Comparison of ENCODE assay signal across 26 cellular contexts in genomic region chr19:42086770-42087550, GRCh38. TPM values are rescaled to one million over a fixed set of nuclear protein-coding genes. Genes with fewer than 3 reads are reported as not detected.
DNase-seq lines count a peak whose midpoint lies in the region; ATAC-seq and TF ChIP-seq lines count a peak whose summit lies in the region.
"Had no signal": no experiment of that assay in that cellular context is flagged by ENCODE, and none has a peak within 500 bp of the region (broad histone marks: within the 10 kb centered on the region; RNA-seq: fewer than 3 reads in every experiment).

No MANE protein-coding gene starts in this region.

- peak; percentile 6 for TF ChIP-seq POLR2A in GM18505 (IDR thresholded peaks at IDR 0.05; ENCODE audit: borderline replicate concordance, extremely low read depth, insufficient read depth, insufficient read length)
- TF ChIP-seq POLR2A in vagina (IDR thresholded peaks at IDR 0.05) = no peak

- ATAC-seq in GM18505 (IDR thresholded peaks at IDR 0.05; ENCODE audit: unreplicated experiment) = no peak
- ATAC-seq: naive thymus-derived CD8-positive, alpha-beta T cell; T-helper 17 cell had no signal

- no peak overlapping the region for H2BK12ac ChIP-seq in mesenchymal stem cell (ENCODE audit: low read length in 2 of 2)

- no peaks in the 10 kb centered on the region for H3K27me3 ChIP-seq in BLaER1
- H3K27me3 ChIP-seq in mesenchymal stem cell (ENCODE audit: control insufficient read depth in 1 of 2, insufficient read depth in 1 of 2, low read length in 2 of 2) = no peaks in the 10 kb centered on the region
- H3K27me3 ChIP-seq in vagina = no peaks in the 10 kb centered on the region
- H3K27me3 ChIP-seq: dorsolateral prefrontal cortex, spleen, testis had no signal

- peak overlapping the region; percentile 92 for H2AK5ac ChIP-seq in mesenchymal stem cell (ENCODE audit: low read length, severe bottlenecking)

- no peak overlapping the region for H2BK120ac ChIP-seq in mesenchymal stem cell (ENCODE audit: low read depth, low read length)

- no peak overlapping the region for H3K9ac ChIP-seq in BLaER1
- H3K9ac ChIP-seq in mesenchymal stem cell (ENCODE audit: low read length) = no peak overlapping the region
- H3K9ac ChIP-seq: parathyroid adenoma, SK-N-SH had no signal

- peaks cover 11% of the 10 kb centered on the region for H3K79me1 ChIP-seq in mesenchymal stem cell (replicated peaks; ENCODE audit: low read length, poor library complexity, severe bottlenecking)

- no peak overlapping the region for H3K23ac ChIP-seq in mesenchymal stem cell (ENCODE audit: low read length in 2 of 2)

- DNase-seq in astrocyte of the cerebellum (ENCODE audit: low read depth) = peak; percentile 33
- DNase-seq in mesenchymal stem cell = no peak
- no peak for DNase-seq in NCI-H226
- DNase-seq in NCI-H1694 treated with DMSO at 0.1 percent for 48 hours (lab: John Stamatoyannopoulos, UW) = no peak
- DNase-seq in vagina (ENCODE audit: extremely low spot score in 2 of 2) = no peak
- DNase-seq in NK-92 (lab: John Stamatoyannopoulos, UW; ENCODE audit: unreplicated experiment) = no peak
- DNase-seq: activated CD4-positive, alpha-beta memory T cell treated with anti-CD3 and anti-CD28 coated beads, Interleukin-2, amount 10 ng/mL, durations not matched to agents 7 days and 5 days; activated CD4-positive, alpha-beta T cell treated with anti-CD3 and anti-CD28 coated beads for 1 hour; activated effector memory CD4-positive, alpha-beta T cell treated with Interleukin-2 at 50 U/mL for 16 hours; activated naive CD8-positive, alpha-beta T cell treated with anti-CD3 and anti-CD28 coated beads for 36 hours; dorsolateral prefrontal cortex; left ventricle myocardium inferior; naive thymus-derived CD8-positive, alpha-beta T cell; NCI-H1105 treated with DMSO at 0.1 percent for 48 hours; NCI-H2081 treated with DMSO at 0.1 percent for 48 hours; NCI-H446; SK-N-SH; stimulated activated CD4-positive, alpha-beta T cell treated with anti-CD3 and anti-CD28 coated beads, Interleukin-2, amount 100 ng/mL, for 48 hours; T-helper 17 cell; testis had no signal

- TF ChIP-seq CTCF in astrocyte of the cerebellum (IDR thresholded peaks at IDR 0.05; ENCODE audit: low read depth, low read length, missing control alignments) (no peak), vagina (IDR thresholded peaks at IDR 0.05) (no peak)

- no peaks in the 10 kb centered on the region for H3K9me3 ChIP-seq in BLaER1
- H3K9me3 ChIP-seq in mesenchymal stem cell (ENCODE audit: control insufficient read depth, low read length) = no peaks in the 10 kb centered on the region
- H3K9me3 ChIP-seq in vagina = no peaks in the 10 kb centered on the region
- H3K9me3 ChIP-seq: left ventricle myocardium inferior, SK-N-SH, spleen, testis had no signal

- peak overlapping the region; percentile 23 for H2BK15ac ChIP-seq in mesenchymal stem cell (ENCODE audit: low read depth, poor library complexity, severe bottlenecking)

- 0 out of 2 replicates have a peak overlapping the region, but pooled peaks have one; percentile 55 for H3K27ac ChIP-seq in BLaER1
- H3K27ac ChIP-seq in mesenchymal stem cell (ENCODE audit: low read length, poor library complexity, severe bottlenecking) = no peak overlapping the region
- no peak overlapping the region for H3K27ac ChIP-seq in vagina
- H3K27ac ChIP-seq: parathyroid adenoma, RWPE1, testis had no signal

- no peak overlapping the region for H4K8ac ChIP-seq in mesenchymal stem cell (ENCODE audit: low read length)

- H3K4me3 ChIP-seq in BLaER1 (no peak overlapping the region), astrocyte of the cerebellum (ENCODE audit: low read depth, low read length) (no peak overlapping the region), mesenchymal stem cell (ENCODE audit: insufficient read depth in 1 of 2, low read depth in 1 of 2, low read length in 2 of 2) (no peak overlapping the region), vagina (no peak overlapping the region)
- H3K4me3 ChIP-seq: dorsolateral prefrontal cortex, left ventricle myocardium inferior, spleen, testis had no signal

- WGBS in mesenchymal stem cell = 67% methylated on average over 1 of the region's 11 CpGs

- H4K20me1 ChIP-seq in BLaER1 = peaks cover 19% of the 10 kb centered on the region

- intact Hi-C loops in vagina (cut with DNase I) = no loop called here

- no peak overlapping the region for H4K91ac ChIP-seq in mesenchymal stem cell (ENCODE audit: low read length)

- H3K4me2 ChIP-seq in BLaER1 (peak overlapping the region; percentile 97), mesenchymal stem cell (ENCODE audit: low read length, poor library complexity, severe bottlenecking) (no peak overlapping the region)

- in situ Hi-C loops in astrocyte of the cerebellum (cut with HindIII; ENCODE audit: low sequenced_read_pairs) = no loop called here

- no peak overlapping the region for H2BK5ac ChIP-seq in mesenchymal stem cell (ENCODE audit: low read depth, low read length, poor library complexity, severe bottlenecking)

- H3K36me3 ChIP-seq in BLaER1 (peaks cover 27% of the 10 kb centered on the region), mesenchymal stem cell (ENCODE audit: control insufficient read depth in 1 of 2, insufficient read depth in 2 of 2, low read depth in 1 of 2, low read length in 2 of 2) (peaks cover 5 to 22% of the 10 kb centered on the region in 2 experiments), vagina (peaks cover 0 to 6% of the 10 kb centered on the region in 2 donors)

- H3K4ac ChIP-seq in mesenchymal stem cell (ENCODE audit: low read depth in 1 of 2, low read length in 2 of 2) = no peak overlapping the region

- H3K18ac ChIP-seq in mesenchymal stem cell (ENCODE audit: low read depth in 1 of 2, low read length in 2 of 2) = no peak overlapping the region

- H2AFZ ChIP-seq in mesenchymal stem cell (ENCODE audit: low read depth, low read length) = no peak overlapping the region
- H2AFZ ChIP-seq: parathyroid adenoma had no signal

- H3K14ac ChIP-seq in mesenchymal stem cell (ENCODE audit: low read length in 2 of 2) = no peak overlapping the region

- peaks cover 65% of the 10 kb centered on the region for H3K4me1 ChIP-seq in BLaER1
- H3K4me1 ChIP-seq in mesenchymal stem cell (ENCODE audit: control insufficient read depth, insufficient read depth, low read depth, low read length) = peaks cover 27% of the 10 kb centered on the region
- H3K4me1 ChIP-seq in vagina = peaks cover 4% of the 10 kb centered on the region
- H3K4me1 ChIP-seq: testis had no signal

RNA-seq across cellular contexts. Expression of gene ZNF574, which starts 11.0 kb away (rescaled TPM):
- 6.0 TPM for polyA plus RNA-seq in mesenchymal stem cell (2013, experiment 1 of 2)
- 6.3 TPM for polyA plus RNA-seq in mesenchymal stem cell (2013, experiment 2 of 2)
- total RNA-seq in vagina = 26.5 TPM

RNA-seq across cellular contexts. Expression of gene GRIK5, which starts 17.0 kb away (rescaled TPM):
- polyA plus RNA-seq in mesenchymal stem cell (2013, experiment 1 of 2) = 0.12 TPM
- 0.07 TPM for polyA plus RNA-seq in mesenchymal stem cell (2013, experiment 2 of 2)
- total RNA-seq in vagina = 2.5 TPM
- polyA plus RNA-seq: IgD-negative memory B cell; naive thymus-derived CD8-positive, alpha-beta T cell had no signal

RNA-seq across cellular contexts. Expression of gene POU2F2, which starts 45.3 kb away (rescaled TPM):
- 10.3 TPM for polyA plus RNA-seq in mesenchymal stem cell (2013, experiment 1 of 2)
- 9.3 TPM for polyA plus RNA-seq in mesenchymal stem cell (2013, experiment 2 of 2)
- 0.74 TPM for total RNA-seq in vagina
